Comparison of ENCODE assay signal across 18 cellular contexts in the genomic region with DNA sequence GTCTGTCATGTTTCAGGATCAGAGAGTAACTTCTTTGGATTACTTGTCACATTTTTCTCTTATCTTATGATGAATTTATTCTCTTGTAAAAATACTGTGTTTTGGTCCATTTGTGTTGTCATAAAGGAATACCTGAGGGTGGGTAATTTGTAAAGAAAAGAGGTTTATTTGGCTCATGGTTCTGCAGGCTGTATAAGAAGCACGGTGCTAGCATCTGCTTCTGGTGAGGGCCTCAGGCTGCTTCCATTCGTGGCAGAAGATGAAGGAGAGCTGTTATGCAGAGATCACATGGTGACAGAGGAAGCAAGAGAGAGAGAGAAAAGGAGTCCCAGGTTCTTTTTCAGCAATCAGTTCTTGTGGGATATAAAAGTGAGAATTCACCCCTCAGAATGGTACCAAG.
DNase-seq lines count a peak whose midpoint lies in the region; ATAC-seq, FAIRE-seq and TF ChIP-seq lines count a peak whose summit lies in the region.
"Had no signal": no experiment of that assay in that cellular context is flagged by ENCODE, and none has a peak within 500 bp of the region (broad histone marks: within the 10 kb centered on the region; RNA-seq: fewer than 3 reads in every experiment).

No MANE protein-coding gene starts in this region.

- H3K27me3 Mint-ChIP-seq in GM23338 (ENCODE audit: insufficient read depth, low read depth, poor library complexity) (no peaks in the 10 kb centered on the region), astrocyte (ENCODE audit: low read depth, unreplicated experiment) (no peaks in the 10 kb centered on the region), neural crest cell (ENCODE audit: low read depth) (no peaks in the 10 kb centered on the region), osteocyte (ENCODE audit: unreplicated experiment) (no peaks in the 10 kb centered on the region)

- no peaks in the 10 kb centered on the region for H3K9me3 ChIP-seq in astrocyte (ENCODE audit: insufficient read depth, low read depth, low read length)
- H3K9me3 ChIP-seq in WERI-Rb-1 (ENCODE audit: severe bottlenecking) = no peaks in the 10 kb centered on the region
- H3K9me3 ChIP-seq: BLaER1 treated with 17β-estradiol and CSF1 and Interleukin-3, amounts not matched to agents 10 nM and 100 nM had no signal

- H3F3A ChIP-seq in GM23338 (replicated peaks; ENCODE audit: low read depth) = no peaks in the 10 kb centered on the region

- no peak overlapping the region for H3K4me2 ChIP-seq in GM23338
- H3K4me2 ChIP-seq in astrocyte (ENCODE audit: low read length) = no peak overlapping the region

- H3K27ac Mint-ChIP-seq in GM23338 (peak overlapping the region; percentile 5; the same call in 1 of the 2 replicates), astrocyte (ENCODE audit: unreplicated experiment) (no peak overlapping the region), neural crest cell (ENCODE audit: unreplicated experiment) (peak overlapping the region; percentile 25), osteocyte (ENCODE audit: unreplicated experiment) (no peak overlapping the region)
- H3K27ac Mint-ChIP-seq: B cell; CD8-positive, alpha-beta T cell had no signal

- 0 out of 2 replicates have a peak, but pooled peaks cover 3% of the 10 kb centered on the region for H3K4me1 ChIP-seq in GM23338 (ENCODE audit: insufficient read depth)
- H3K4me1 ChIP-seq in astrocyte (ENCODE audit: insufficient read depth, low read length) = peaks cover 19% of the 10 kb centered on the region

- H3K36me3 ChIP-seq in GM23338 (ENCODE audit: insufficient read depth) (no peaks in the 10 kb centered on the region), astrocyte (ENCODE audit: insufficient read depth, low read length) (no peaks in the 10 kb centered on the region), WERI-Rb-1 (peaks cover 7% of the 10 kb centered on the region)
- H3K36me3 ChIP-seq: BLaER1 treated with 17β-estradiol and CSF1 and Interleukin-3, amounts not matched to agents 10 nM and 100 nM had no signal

- no peaks in the 10 kb centered on the region; the same call in 2 of the 3 replicates for H3K36me3 Mint-ChIP-seq in GM23338 (ENCODE audit: low read depth)
- peaks cover 6% of the 10 kb centered on the region for H3K36me3 Mint-ChIP-seq in astrocyte (ENCODE audit: low read depth, unreplicated experiment)
- H3K36me3 Mint-ChIP-seq in neural crest cell (ENCODE audit: low read depth) = peaks cover 3% of the 10 kb centered on the region
- peaks cover 2% of the 10 kb centered on the region for H3K36me3 Mint-ChIP-seq in osteocyte (ENCODE audit: unreplicated experiment)
- H3K36me3 Mint-ChIP-seq: CD8-positive, alpha-beta T cell had no signal

- H3K9me2 ChIP-seq in GM23338 (ENCODE audit: insufficient read depth) = no peaks in the 10 kb centered on the region

- no peak overlapping the region for H3K9ac ChIP-seq in astrocyte (ENCODE audit: low read length)
- H3K9ac ChIP-seq: BLaER1 treated with 17β-estradiol and CSF1 and Interleukin-3, amounts not matched to agents 10 nM and 100 nM; GM23248 had no signal

- DNase-seq in GM23338 (ENCODE audit: low spot score) = no peak
- no peak for DNase-seq in astrocyte (ENCODE audit: low read depth)
- no peak for DNase-seq in neural crest cell (ENCODE audit: low read depth, low spot score)
- no peak for DNase-seq in osteocyte (ENCODE audit: extremely low spot score, unreplicated experiment)
- DNase-seq in stimulated activated CD8-positive, alpha-beta memory T cell treated with anti-CD3 and anti-CD28 coated beads, Interleukin-4, amount 100 ng/mL, for 48 hours = no peak
- DNase-seq in WERI-Rb-1 = no peak
- DNase-seq: CD8-positive, alpha-beta T cell; DMS 273 treated with DMSO at 0.1 percent for 48 hours; DMS53; GM23248; HCEC 1CT had no signal

- H4K20me1 ChIP-seq in GM23338 (replicated peaks; ENCODE audit: insufficient read depth) (no peaks in the 10 kb centered on the region), astrocyte (ENCODE audit: insufficient read depth, low read length) (no peaks in the 10 kb centered on the region)
- H4K20me1 ChIP-seq: BLaER1 treated with 17β-estradiol and CSF1 and Interleukin-3, amounts not matched to agents 10 nM and 100 nM had no signal

- TF ChIP-seq CTCF in GM23338 (conservative IDR thresholded peaks at IDR 0.05; ENCODE audit: low read depth in 2 of 2) (no peak), astrocyte (IDR thresholded peaks at IDR 0.05; ENCODE audit: insufficient read depth, low read depth, low read length) (no peak), neural crest cell (conservative IDR thresholded peaks at IDR 0.05) (no peak), osteocyte (IDR thresholded peaks at IDR 0.05) (no peak), WERI-Rb-1 (IDR thresholded peaks at IDR 0.05; ENCODE audit: low read depth, low read length) (no peak)

- H3K27ac ChIP-seq in GM23338 (ENCODE audit: low read depth) = no peak overlapping the region
- no peak overlapping the region for H3K27ac ChIP-seq in astrocyte (ENCODE audit: low read depth, low read length)
- H3K27ac ChIP-seq in WERI-Rb-1 = no peak overlapping the region
- H3K27ac ChIP-seq: BLaER1 treated with 17β-estradiol and CSF1 and Interleukin-3, amounts not matched to agents 10 nM and 100 nM; GM23248; HL-60 had no signal

- H3K4me3 ChIP-seq in GM23338 (no peak overlapping the region), astrocyte (ENCODE audit: insufficient read depth, low read depth, low read length) (no peak overlapping the region), WERI-Rb-1 (ENCODE audit: low read depth, low read length) (no peak overlapping the region)
- H3K4me3 ChIP-seq: BLaER1 treated with 17β-estradiol and CSF1 and Interleukin-3, amounts not matched to agents 10 nM and 100 nM; GM23248 had no signal

- H3K79me2 ChIP-seq in GM23338 (replicated peaks; ENCODE audit: insufficient read depth) (no peaks in the 10 kb centered on the region), astrocyte (ENCODE audit: insufficient read depth, low read length) (peaks cover 5% of the 10 kb centered on the region)

- H2AFZ ChIP-seq in GM23338 = no peak overlapping the region
- H2AFZ ChIP-seq in astrocyte (ENCODE audit: low read depth, low read length) = no peak overlapping the region
- H2AFZ ChIP-seq: GM23248 had no signal

- H3K4me1 Mint-ChIP-seq in GM23338 (peaks cover 10% of the 10 kb centered on the region), astrocyte (ENCODE audit: low read depth, unreplicated experiment) (peaks cover 14% of the 10 kb centered on the region), neural crest cell (peaks cover 13% of the 10 kb centered on the region), osteocyte (ENCODE audit: unreplicated experiment) (peaks cover 18% of the 10 kb centered on the region)
- H3K4me1 Mint-ChIP-seq: B cell had no signal

- H3K27me3 ChIP-seq in GM23338 (ENCODE audit: insufficient read depth) = no peaks in the 10 kb centered on the region
- no peaks in the 10 kb centered on the region for H3K27me3 ChIP-seq in astrocyte (ENCODE audit: insufficient read depth, low read length)
- H3K27me3 ChIP-seq in WERI-Rb-1 (ENCODE audit: insufficient read depth, low read depth, severe bottlenecking) = no peaks in the 10 kb centered on the region
- H3K27me3 ChIP-seq: BLaER1 treated with 17β-estradiol and CSF1 and Interleukin-3, amounts not matched to agents 10 nM and 100 nM had no signal

- no peaks in the 10 kb centered on the region for H3K9me3 Mint-ChIP-seq in GM23338
- no peaks in the 10 kb centered on the region for H3K9me3 Mint-ChIP-seq in astrocyte (ENCODE audit: unreplicated experiment)
- no peaks in the 10 kb centered on the region for H3K9me3 Mint-ChIP-seq in neural crest cell
- H3K9me3 Mint-ChIP-seq in osteocyte (ENCODE audit: unreplicated experiment) = no peaks in the 10 kb centered on the region
- H3K9me3 Mint-ChIP-seq: CD8-positive, alpha-beta T cell had no signal

- no peak for FAIRE-seq in astrocyte (lab: Jason Lieb, UNC)
- FAIRE-seq: G401.6, GM12891, GM19239, H54 had no signal

- H3K4me3 Mint-ChIP-seq in GM23338 = no peak overlapping the region
- H3K4me3 Mint-ChIP-seq in astrocyte (ENCODE audit: unreplicated experiment) = peak overlapping the region; percentile 61
- no peak overlapping the region for H3K4me3 Mint-ChIP-seq in neural crest cell
- no peak overlapping the region for H3K4me3 Mint-ChIP-seq in osteocyte (ENCODE audit: unreplicated experiment)
- H3K4me3 Mint-ChIP-seq: B cell; CD8-positive, alpha-beta T cell had no signal

- ATAC-seq in GM23338 = no peak
- ATAC-seq: CD8-positive, alpha-beta T cell had no signal

TF ChIP-seq in GM23338, 12 proteins besides CTCF, POLR2A, EP300 and RAD21 (continues in another document):
- no peak for TF ChIP-seq ETS1 (IDR thresholded peaks at IDR 0.05)
- no peak for TF ChIP-seq STAT1 (IDR thresholded peaks at IDR 0.05; ENCODE audit: unreplicated experiment)
- TF ChIP-seq ZNF331 (CRISPR knock-in tag; IDR thresholded peaks at IDR 0.05; ENCODE audit: low read depth) = no peak

Comparison
In these comparisons a context has a peak if more than half of its experiments do, and no peak if none do; other contexts are left out.
1. H3K27ac Mint-ChIP-seq: peak in GM23338 (single experiment) and neural crest cell (single experiment); none in astrocyte (single experiment) and osteocyte (single experiment).